In the genomic region with DNA sequence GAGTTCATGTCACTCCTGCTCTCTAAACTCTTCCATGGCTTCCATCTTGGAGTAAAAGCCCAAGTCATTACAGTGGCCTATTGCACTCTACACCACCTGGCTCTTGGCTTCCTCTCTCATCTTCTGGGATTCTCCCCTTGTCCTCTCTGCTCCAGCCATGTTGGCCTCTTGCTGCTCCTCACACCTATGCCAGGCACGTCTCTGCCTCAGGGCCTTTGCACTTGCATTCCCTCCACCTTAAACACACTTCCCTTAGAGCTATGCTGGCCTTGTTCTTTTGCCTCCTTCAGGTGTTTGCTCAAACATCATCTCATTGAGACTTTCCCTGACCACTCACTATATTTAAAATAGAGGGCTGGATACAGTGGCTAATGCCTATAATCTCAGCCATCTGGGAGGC, we compare ENCODE assay signal across 10 cellular contexts. TPM values are rescaled to one million over a fixed set of nuclear protein-coding genes. Genes with fewer than 3 reads are reported as not detected.
"Had no signal": no experiment of that assay in that cellular context is flagged by ENCODE, and none has a peak within 500 bp of the region (broad histone marks: within the 10 kb centered on the region; RNA-seq: fewer than 3 reads in every experiment).

No MANE protein-coding gene starts in this region.

- H3K27ac Mint-ChIP-seq: H9, HFFc6 had no signal

- H3K4me3 Mint-ChIP-seq: H9, HFFc6 had no signal

- DNase-seq: GM23248, GOT3, H9, HCEC 1CT, HFFc6, IMR-90, KG1 had no signal

- H3K4me3 ChIP-seq: GM23248, K562 had no signal

- H3K9me3 Mint-ChIP-seq: H9 had no signal

- H3K9ac ChIP-seq: GM23248 had no signal

- H3K27ac ChIP-seq: GM23248, HL-60 had no signal

RNA-seq across cellular contexts. Expression of a gene that starts 23.3 kb away (rescaled TPM):
- total RNA-seq: GM23248, H9, HFFc6, HT1080, IMR-90, K562 had no signal
- polyA plus RNA-seq: GM23248, IMR-90 had no signal
